10 cellular contexts compared by ENCODE assay signal in genomic region chr2:106572541-106573148, GRCh38.
DNase-seq lines count a peak whose midpoint lies in the region; TF ChIP-seq lines count a peak whose summit lies in the region.
"Had no signal": no experiment of that assay in that cellular context is flagged by ENCODE, and none has a peak within 500 bp of the region (broad histone marks: within the 10 kb centered on the region; RNA-seq: fewer than 3 reads in every experiment).

No MANE protein-coding gene starts in this region.

- no peak overlapping the region for H3K27ac Mint-ChIP-seq in endothelial cell (ENCODE audit: unreplicated experiment)

- H3K27me3 Mint-ChIP-seq in endothelial cell (ENCODE audit: unreplicated experiment): peaks cover 10% of the 10 kb centered on the region

- H3K36me3 Mint-ChIP-seq in endothelial cell (ENCODE audit: low read depth, unreplicated experiment): peaks cover 4% of the 10 kb centered on the region

- H3K9me3 Mint-ChIP-seq in endothelial cell (ENCODE audit: unreplicated experiment): no peaks in the 10 kb centered on the region

- H3K4me1 Mint-ChIP-seq in endothelial cell (ENCODE audit: unreplicated experiment): peaks cover 8% of the 10 kb centered on the region

- DNase-seq in activated CD4-positive, alpha-beta T cell treated with anti-CD3 and anti-CD28 coated beads for 48 hours: peak; percentile 38
- DNase-seq in activated CD4-positive, alpha-beta T cell treated with anti-CD3 and anti-CD28 coated beads for 1 hour: no peak
- DNase-seq in M059J (ENCODE audit: low read depth) (peak; percentile 2), endothelial cell (ENCODE audit: low spot score) (peak; percentile 51), NCI-H226 (no peak), NCI-H2107 (lab: John Stamatoyannopoulos, UW) (no peak)
- peak; percentile 12 for DNase-seq in stimulated activated CD4-positive, alpha-beta T cell treated with anti-CD3 and anti-CD28 coated beads, Interleukin-4, amount 100 ng/mL, for 1 hour
- no peak for DNase-seq in activated CD8-positive, alpha-beta memory T cell treated with anti-CD3 and anti-CD28 coated beads for 24 hours
- DNase-seq: central memory CD4-positive, alpha-beta T cell; NCI-H510A treated with DMSO at 0.1 percent for 48 hours had no signal

- H3K4me3 Mint-ChIP-seq in endothelial cell (ENCODE audit: unreplicated experiment): no peak overlapping the region

- TF ChIP-seq CTCF in endothelial cell (IDR thresholded peaks at IDR 0.05; ENCODE audit: unreplicated experiment): peak; percentile 86

Comparison
In these comparisons a context has a peak if more than half of its experiments do, and no peak if none do; other contexts are left out.
1. DNase-seq: peak in activated CD4-positive, alpha-beta T cell treated with anti-CD3 and anti-CD28 coated beads for 48 hours (single experiment), M059J (single experiment), endothelial cell (single experiment) and stimulated activated CD4-positive, alpha-beta T cell treated with anti-CD3 and anti-CD28 coated beads, Interleukin-4, amount 100 ng/mL, for 1 hour (single experiment); none in activated CD4-positive, alpha-beta T cell treated with anti-CD3 and anti-CD28 coated beads for 1 hour (single experiment), activated CD8-positive, alpha-beta memory T cell treated with anti-CD3 and anti-CD28 coated beads for 24 hours (single experiment), NCI-H226 (single experiment) and NCI-H2107 (single experiment).